24 cellular contexts compared by ENCODE assay signal in the genomic region with DNA sequence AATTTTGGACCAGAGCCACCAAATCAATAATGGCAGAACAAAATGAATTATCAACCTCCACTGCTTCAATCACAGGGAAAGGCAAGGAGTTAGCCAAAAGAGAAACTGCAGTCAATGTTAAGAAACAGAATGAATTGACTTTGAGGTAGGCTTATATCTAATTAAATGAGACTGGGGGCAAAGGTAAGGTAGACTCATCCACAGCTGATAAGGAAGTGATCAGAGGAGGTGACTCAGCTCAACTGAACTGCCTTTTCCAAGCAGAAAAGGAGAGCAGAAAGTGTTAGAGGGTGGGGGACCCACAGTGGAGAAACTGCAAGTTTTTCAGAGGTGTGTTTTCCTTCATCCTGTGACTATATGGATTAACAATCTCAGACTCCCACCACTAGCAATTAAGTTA.
DNase-seq lines count a peak whose midpoint lies in the region; ATAC-seq, FAIRE-seq and TF ChIP-seq lines count a peak whose summit lies in the region.
"Had no signal": no experiment of that assay in that cellular context is flagged by ENCODE, and none has a peak within 500 bp of the region (broad histone marks: within the 10 kb centered on the region; RNA-seq: fewer than 3 reads in every experiment).

No MANE protein-coding gene starts in this region.

- H3K4me1 ChIP-seq in Caco-2, result peaks cover 28% of the 10 kb centered on the region
- peaks cover 13% of the 10 kb centered on the region for H3K4me1 ChIP-seq in endodermal cell (ENCODE audit: control insufficient read depth, insufficient read depth, low read length)
- no peaks in the 10 kb centered on the region for H3K4me1 ChIP-seq in mucosa of descending colon (ENCODE audit: low read depth)
- H3K4me1 ChIP-seq in pancreas, result no peaks in the 10 kb centered on the region

- no peak for FAIRE-seq in pancreas (lab: Jason Lieb, UNC)
- FAIRE-seq: HTR-8/SVneo had no signal

- H3K9me3 Mint-ChIP-seq in Caco-2 (ENCODE audit: unreplicated experiment), result peaks cover 2% of the 10 kb centered on the region
- H3K9me3 Mint-ChIP-seq in endodermal cell, result no peaks in the 10 kb centered on the region

- POLR2A ChIA-PET in Caco-2 (lab: Charles Lee), result no interaction called here

- no peak overlapping the region for H3K9ac ChIP-seq in endodermal cell (ENCODE audit: extremely low read depth, low read length, poor library complexity, severe bottlenecking)
- H3K9ac ChIP-seq: GM23248 had no signal

- no peaks in the 10 kb centered on the region for H3K9me3 ChIP-seq in Caco-2
- no peaks in the 10 kb centered on the region for H3K9me3 ChIP-seq in endodermal cell (ENCODE audit: control insufficient read depth, low read length)
- H3K9me3 ChIP-seq in mucosa of descending colon, result no peaks in the 10 kb centered on the region
- H3K9me3 ChIP-seq in pancreas, result no peaks in the 10 kb centered on the region

- DNase-seq in Caco-2 (peak in 1 of 2 experiments; percentile 14), LoVo (ENCODE audit: low spot score) (peak; percentile 50), endodermal cell (no peak), mucosa of descending colon (peak in 1 of 3 donors; percentile 20), pancreas (no peak), omental fat pad (ENCODE audit: low spot score) (no peak), foreskin melanocyte (no peak)
- DNase-seq: AML-193, DMS 273 treated with DMSO at 0.1 percent for 48 hours, GDM1, GM23248, HCEC 1CT, NCI-H1105 treated with DMSO at 0.1 percent for 48 hours, NCI-H1694 treated with DMSO at 0.1 percent for 48 hours, NCI-H2107, NCI-H510A, NCI-H774, SIG-M5 had no signal

- H3K36me3 ChIP-seq in Caco-2 (ENCODE audit: control insufficient read depth, insufficient read depth, low read length), result no peaks in the 10 kb centered on the region
- H3K36me3 ChIP-seq in endodermal cell (ENCODE audit: control insufficient read depth, insufficient read depth, low read length), result no peaks in the 10 kb centered on the region
- no peaks in the 10 kb centered on the region for H3K36me3 ChIP-seq in mucosa of descending colon (ENCODE audit: low read depth)
- no peaks in the 10 kb centered on the region for H3K36me3 ChIP-seq in pancreas

- no peak overlapping the region for H3K4me3 ChIP-seq in Caco-2 (ENCODE audit: low read depth, low read length)
- peak overlapping the region; percentile 36 for H3K4me3 ChIP-seq in endodermal cell (ENCODE audit: low read length)
- H3K4me3 ChIP-seq in mucosa of descending colon, result no peak overlapping the region
- H3K4me3 ChIP-seq in pancreas, result no peak overlapping the region
- H3K4me3 ChIP-seq: GM23248 had no signal

- no peaks in the 10 kb centered on the region for H3K27me3 Mint-ChIP-seq in Caco-2 (ENCODE audit: insufficient read depth, unreplicated experiment)
- H3K27me3 Mint-ChIP-seq in endodermal cell (ENCODE audit: insufficient read depth), result no peaks in the 10 kb centered on the region

- H3K4me1 Mint-ChIP-seq in Caco-2 (ENCODE audit: low read depth, unreplicated experiment) (peaks cover 21% of the 10 kb centered on the region), endodermal cell (peaks cover 49% of the 10 kb centered on the region)

- CTCF ChIA-PET in Caco-2 (lab: Charles Lee), result no interaction called here

- H3K4me3 Mint-ChIP-seq in Caco-2 (ENCODE audit: unreplicated experiment), result peak overlapping the region; percentile 23
- H3K4me3 Mint-ChIP-seq in endodermal cell, result no peak overlapping the region

- H3K27ac Mint-ChIP-seq in Caco-2 (ENCODE audit: unreplicated experiment) (peak overlapping the region; percentile 79), endodermal cell (no peak overlapping the region)

- TF ChIP-seq CTCF in Caco-2 (IDR thresholded peaks at IDR 0.05; ENCODE audit: insufficient read depth in 1 of 2, low read depth in 1 of 2, low read length in 1 of 2, severe bottlenecking in 1 of 2, unreplicated experiment in 1 of 2) (no peak), endodermal cell (conservative IDR thresholded peaks at IDR 0.05) (no peak), mucosa of descending colon (IDR thresholded peaks at IDR 0.05) (no peak), pancreas (IDR thresholded peaks at IDR 0.05) (no peak), omental fat pad (IDR thresholded peaks at IDR 0.05) (no peak)

- H3K36me3 Mint-ChIP-seq in Caco-2 (ENCODE audit: insufficient read depth, unreplicated experiment) (no peaks in the 10 kb centered on the region), endodermal cell (ENCODE audit: low read depth) (no peaks in the 10 kb centered on the region)

- H3K27ac ChIP-seq in endodermal cell (ENCODE audit: low read depth, low read length) (no peak overlapping the region), pancreas (no peak overlapping the region)
- H3K27ac ChIP-seq: C4-2B, GM23248, HL-60, RWPE1 had no signal

- BruUV-seq in Caco-2 (replicated peaks; lab: Mats Ljungman, UMichigan), result no TSS peak

- peak; percentile 96 for ATAC-seq in mucosa of descending colon
- no peak for ATAC-seq in pancreas
- no peak for ATAC-seq in GM18861 (IDR thresholded peaks at IDR 0.05; ENCODE audit: unreplicated experiment)
- no peak for ATAC-seq in omental fat pad (ENCODE audit: low FRiP score)
- ATAC-seq: SK-N-SH treated with all-trans-retinoic acid at 6 μM for 48 hours had no signal

- intact Hi-C loops in Caco-2 (cut with micrococcal nuclease; ENCODE audit: unreplicated experiment) (no loop called here), mucosa of descending colon (cut with DNase I, micrococcal nuclease) (no loop called here), pancreas (cut with DNase I) (no loop called here)

- no peaks in the 10 kb centered on the region for H3K27me3 ChIP-seq in Caco-2 (replicated peaks; ENCODE audit: control insufficient read depth, insufficient read depth, low read length)
- H3K27me3 ChIP-seq in endodermal cell (ENCODE audit: control insufficient read depth, insufficient read depth, low read length, poor library complexity, severe bottlenecking), result no peaks in the 10 kb centered on the region
- no peaks in the 10 kb centered on the region for H3K27me3 ChIP-seq in pancreas
